In the genomic region with DNA sequence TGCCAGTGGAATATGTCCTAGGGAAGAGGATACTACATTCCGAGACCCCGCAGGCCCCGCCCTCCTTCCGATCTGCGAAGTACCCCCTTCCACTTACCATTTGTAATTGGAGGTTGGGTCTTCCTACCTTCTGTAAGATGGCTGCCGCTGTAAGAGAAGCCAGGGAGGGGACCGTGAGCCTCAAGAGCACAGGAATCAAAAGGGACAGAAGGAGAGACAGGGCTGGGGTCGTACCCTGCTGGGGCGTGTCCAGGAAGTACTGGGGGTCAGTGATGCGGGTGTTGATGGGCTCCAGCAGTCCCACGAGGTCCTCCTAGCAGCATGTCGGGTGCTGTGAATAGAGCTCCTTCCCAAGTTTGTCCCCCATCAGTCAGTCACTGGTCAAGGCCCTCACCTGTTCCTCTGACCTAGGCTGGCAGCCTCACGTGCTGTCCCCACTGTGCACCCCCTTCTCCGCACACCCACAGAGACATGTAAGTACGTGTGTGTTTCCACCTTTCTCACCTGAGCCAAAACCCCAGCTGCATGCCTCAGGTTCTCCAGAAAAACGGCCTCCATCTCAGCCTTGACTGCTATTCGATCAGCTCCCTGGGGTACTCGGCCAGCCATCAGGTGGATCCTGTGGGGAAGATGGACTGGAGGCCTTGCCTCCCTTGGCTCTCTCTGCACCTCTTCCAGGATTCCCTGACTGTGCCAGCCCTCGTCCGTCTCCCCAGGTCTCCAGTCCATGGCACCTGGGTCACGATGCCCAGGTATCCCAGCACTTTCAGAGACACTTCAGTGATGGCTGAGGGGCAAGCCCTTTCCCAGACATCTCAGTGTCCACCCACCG, we compare ENCODE assay signal across 13 cellular contexts. TPM values are rescaled to one million over a fixed set of nuclear protein-coding genes. Genes with fewer than 3 reads are reported as not detected.
DNase-seq lines count a peak whose midpoint lies in the region; ATAC-seq, FAIRE-seq and TF ChIP-seq lines count a peak whose summit lies in the region.
"Had no signal": no experiment of that assay in that cellular context is flagged by ENCODE, and none has a peak within 500 bp of the region (broad histone marks: within the 10 kb centered on the region; RNA-seq: fewer than 3 reads in every experiment).

No MANE protein-coding gene starts in this region.

- H3K27ac ChIP-seq in kidney (ENCODE audit: low read depth in 2 of 2, low read length in 2 of 2) (no peak overlapping the region), subcutaneous abdominal adipose tissue (ENCODE audit: low read depth, low read length) (peak overlapping the region; percentile 17)
- H3K27ac ChIP-seq: SJCRH30 had no signal

- no peak for ATAC-seq in activated T-cell treated with anti-CD3 and anti-CD28 coated beads, Interleukin-2, amount 50 U/mL, for 4 hours
- ATAC-seq in activated naive CD8-positive, alpha-beta T cell treated with anti-CD3 and anti-CD28 coated beads, Interleukin-2, amount 50 U/mL, for 24 hours: no peak
- ATAC-seq in HG02938 (IDR thresholded peaks at IDR 0.05; ENCODE audit: unreplicated experiment) (no peak), GM21723 (IDR thresholded peaks at IDR 0.05; ENCODE audit: unreplicated experiment) (no peak)
- ATAC-seq: left lobe of liver had no signal

- H3K36me3 ChIP-seq in kidney (ENCODE audit: control insufficient read depth in 1 of 2, insufficient read depth in 2 of 2, low read length in 2 of 2): peaks cover 18 to 40% of the 10 kb centered on the region in 2 donors
- H3K36me3 ChIP-seq in subcutaneous abdominal adipose tissue (ENCODE audit: control insufficient read depth in 5 of 5, insufficient read depth in 5 of 5, low read length in 5 of 5): peaks cover 0 to 56% (median 52%) of the 10 kb centered on the region in 5 donors

- intact Hi-C loops in kidney (cut with DNase I): no loop called here

- in situ Hi-C loops in KBM-7 (cut with MboI; ENCODE audit: low pct_unique_long_range_greater_than_20kb, low sequenced_read_pairs): no loop called here

- H3K9ac ChIP-seq in kidney (ENCODE audit: low read length in 2 of 2) (no peak overlapping the region), subcutaneous abdominal adipose tissue (ENCODE audit: low read length in 5 of 5) (no peak overlapping the region)

- no peaks in the 10 kb centered on the region for H3K27me3 ChIP-seq in subcutaneous abdominal adipose tissue (ENCODE audit: control insufficient read depth in 5 of 5, insufficient read depth in 4 of 5, low read length in 5 of 5)
- H3K27me3 ChIP-seq: SJCRH30 had no signal

- H3K4me3 Mint-ChIP-seq in activated T-cell treated with anti-CD3 and anti-CD28 coated beads, Interleukin-2, amount 50 U/mL, for 4 hours: peak overlapping the region; percentile 0
- H3K4me3 Mint-ChIP-seq in activated T-cell treated with anti-CD3 and anti-CD28 coated beads, Interleukin-2, amount 50 U/mL, for 24 hours: no peak overlapping the region
- H3K4me3 Mint-ChIP-seq in activated naive CD8-positive, alpha-beta T cell treated with anti-CD3 and anti-CD28 coated beads, Interleukin-2, amount 50 U/mL, for 24 hours: no peak overlapping the region

- H3K9me3 ChIP-seq in kidney (ENCODE audit: control insufficient read depth in 1 of 2, low read length in 2 of 2): no peaks in the 10 kb centered on the region
- no peaks in the 10 kb centered on the region for H3K9me3 ChIP-seq in subcutaneous abdominal adipose tissue (ENCODE audit: control insufficient read depth in 5 of 5, low read length in 5 of 5)
- H3K9me3 ChIP-seq: SJCRH30 had no signal

- H3K27ac Mint-ChIP-seq in activated T-cell treated with anti-CD3 and anti-CD28 coated beads, Interleukin-2, amount 50 U/mL, for 24 hours: no peak overlapping the region
- peak overlapping the region; percentile 1 for H3K27ac Mint-ChIP-seq in activated naive CD8-positive, alpha-beta T cell treated with anti-CD3 and anti-CD28 coated beads, Interleukin-2, amount 50 U/mL, for 24 hours

- H3K4me1 ChIP-seq in kidney (ENCODE audit: control insufficient read depth in 1 of 2, insufficient read depth in 1 of 2, low read depth in 1 of 2, low read length in 2 of 2) (peaks cover 12 to 21% of the 10 kb centered on the region in 2 donors), subcutaneous abdominal adipose tissue (ENCODE audit: control insufficient read depth in 5 of 5, insufficient read depth in 5 of 5, low read length in 5 of 5) (peaks cover 0 to 58% (median 40%) of the 10 kb centered on the region in 5 donors)

- H3K27me3 Mint-ChIP-seq in activated T-cell treated with anti-CD3 and anti-CD28 coated beads, Interleukin-2, amount 50 U/mL, for 4 hours (ENCODE audit: low read depth): peaks cover 5% of the 10 kb centered on the region
- H3K27me3 Mint-ChIP-seq in activated T-cell treated with anti-CD3 and anti-CD28 coated beads, Interleukin-2, amount 50 U/mL, for 24 hours: peaks cover 22% of the 10 kb centered on the region
- H3K27me3 Mint-ChIP-seq in activated naive CD8-positive, alpha-beta T cell treated with anti-CD3 and anti-CD28 coated beads, Interleukin-2, amount 50 U/mL, for 24 hours: peaks cover 20% of the 10 kb centered on the region

- no peak overlapping the region for H3K4me3 ChIP-seq in kidney (ENCODE audit: low read length in 2 of 2)
- H3K4me3 ChIP-seq in subcutaneous abdominal adipose tissue (ENCODE audit: low read depth in 1 of 5, low read length in 5 of 5): no peak overlapping the region
- H3K4me3 ChIP-seq: SJCRH30 had no signal

- no peak for TF ChIP-seq CTCF in kidney (IDR thresholded peaks at IDR 0.05; ENCODE audit: borderline replicate concordance, extremely low read depth, insufficient read depth)

- no peak for DNase-seq in activated T-cell treated with anti-CD3 and anti-CD28 coated beads, Interleukin-2, amount 50 U/mL, for 4 hours
- DNase-seq in activated T-cell treated with anti-CD3 and anti-CD28 coated beads, Interleukin-2, amount 50 U/mL, for 24 hours: no peak
- DNase-seq in activated naive CD8-positive, alpha-beta T cell treated with anti-CD3 and anti-CD28 coated beads, Interleukin-2, amount 50 U/mL, for 24 hours: no peak
- DNase-seq in kidney (peak; percentile 65), KBM-7 (no peak)
- DNase-seq: activated CD8-positive, alpha-beta memory T cell treated with anti-CD3 and anti-CD28 coated beads, Interleukin-2, amount 50 U/mL, for 48 hours; NCI-H1930; SJCRH30 had no signal

- H3K36me3 Mint-ChIP-seq in activated T-cell treated with anti-CD3 and anti-CD28 coated beads, Interleukin-2, amount 50 U/mL, for 4 hours (ENCODE audit: insufficient read depth): peaks cover 11% of the 10 kb centered on the region
- peaks cover 60% of the 10 kb centered on the region for H3K36me3 Mint-ChIP-seq in activated T-cell treated with anti-CD3 and anti-CD28 coated beads, Interleukin-2, amount 50 U/mL, for 24 hours (ENCODE audit: low read depth)
- peaks cover 11% of the 10 kb centered on the region for H3K36me3 Mint-ChIP-seq in activated naive CD8-positive, alpha-beta T cell treated with anti-CD3 and anti-CD28 coated beads, Interleukin-2, amount 50 U/mL, for 24 hours (ENCODE audit: low read depth)

- H3K4me1 Mint-ChIP-seq in activated T-cell treated with anti-CD3 and anti-CD28 coated beads, Interleukin-2, amount 50 U/mL, for 4 hours (ENCODE audit: low read depth): peaks cover 14% of the 10 kb centered on the region
- H3K4me1 Mint-ChIP-seq in activated T-cell treated with anti-CD3 and anti-CD28 coated beads, Interleukin-2, amount 50 U/mL, for 24 hours (ENCODE audit: low read depth): peaks cover 21% of the 10 kb centered on the region
- H3K4me1 Mint-ChIP-seq in activated naive CD8-positive, alpha-beta T cell treated with anti-CD3 and anti-CD28 coated beads, Interleukin-2, amount 50 U/mL, for 24 hours: peaks cover 16% of the 10 kb centered on the region

- H3K9me3 Mint-ChIP-seq in activated T-cell treated with anti-CD3 and anti-CD28 coated beads, Interleukin-2, amount 50 U/mL, for 4 hours: no peaks in the 10 kb centered on the region
- H3K9me3 Mint-ChIP-seq in activated T-cell treated with anti-CD3 and anti-CD28 coated beads, Interleukin-2, amount 50 U/mL, for 24 hours: no peaks in the 10 kb centered on the region
- H3K9me3 Mint-ChIP-seq in activated naive CD8-positive, alpha-beta T cell treated with anti-CD3 and anti-CD28 coated beads, Interleukin-2, amount 50 U/mL, for 24 hours: no peaks in the 10 kb centered on the region

- FAIRE-seq in kidney (lab: Jason Lieb, UNC): no peak
- FAIRE-seq: TTC549 had no signal

RNA-seq across cellular contexts. Expression of a gene that starts 1.8 kb away (rescaled TPM):
- 1 to 10 TPM; 4.2 to 5.8 (median 4.7) TPM for total RNA-seq in activated T-cell treated with anti-CD3 and anti-CD28 coated beads, Interleukin-2, amount 50 U/mL, for 4 hours
- total RNA-seq in kidney: 50.5 TPM
- polyA plus RNA-seq in kidney (ENCODE audit: insufficient read depth, low read depth, low replicate concordance): 91.2 TPM
- total RNA-seq: SJCRH30 had no signal
